Comparison of ENCODE assay signal across 8 cellular contexts in the genomic region with DNA sequence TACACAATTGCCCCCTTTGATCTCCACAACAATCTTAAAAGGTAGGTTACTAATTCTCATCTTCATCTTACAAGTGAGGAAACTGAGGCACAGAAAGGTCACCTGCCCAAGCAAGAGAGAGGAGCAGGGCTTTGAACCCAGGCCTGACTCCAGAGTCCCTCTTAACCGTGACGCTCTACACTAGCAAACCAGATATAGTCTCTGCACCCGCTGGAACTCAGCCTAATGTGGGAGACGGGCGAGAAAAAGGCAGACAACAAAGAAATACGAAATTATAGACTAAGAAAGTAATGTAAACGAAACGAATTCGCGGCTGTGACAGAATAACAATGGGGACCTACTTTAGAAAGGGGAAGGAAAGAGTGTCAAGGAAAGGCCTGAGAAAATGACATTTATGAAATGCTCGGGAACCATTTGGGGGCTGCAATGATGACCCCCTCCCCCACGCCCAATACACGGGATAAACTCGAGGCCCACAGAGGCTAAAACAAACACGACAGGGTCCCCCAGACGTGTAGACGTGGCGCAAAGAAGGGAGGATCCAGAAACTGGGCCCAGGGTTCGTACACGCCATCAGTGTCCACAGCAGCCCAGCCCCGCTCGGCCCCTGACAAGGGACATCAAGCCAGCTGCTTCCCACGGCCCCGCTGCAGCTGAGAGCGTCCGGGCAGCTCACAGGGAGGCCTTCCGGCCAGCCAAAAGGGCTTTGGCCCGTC. TPM values are rescaled to one million over a fixed set of nuclear protein-coding genes. Genes with fewer than 3 reads are reported as not detected.
DNase-seq lines count a peak whose midpoint lies in the region; ATAC-seq and TF ChIP-seq lines count a peak whose summit lies in the region.

No MANE protein-coding gene starts in this region.

- H3K4me1 ChIP-seq in adipocyte (ENCODE audit: control insufficient read depth, insufficient read depth, low read length) (peaks cover 51% of the 10 kb centered on the region), iPS-15b (ENCODE audit: control insufficient read depth, insufficient read depth, low read length) (peaks cover 5% of the 10 kb centered on the region)

- no peak for TF ChIP-seq EP300 in Ishikawa (IDR thresholded peaks at IDR 0.05; ENCODE audit: borderline replicate concordance)

- H3K27ac Mint-ChIP-seq in Calu3 (ENCODE audit: unreplicated experiment) = peak overlapping the region; percentile 93

- peak overlapping the region; percentile 83 to 99 (median 95) for H3K27ac ChIP-seq in skin epidermis

- no peak for TF ChIP-seq CTCF in Calu3 (IDR thresholded peaks at IDR 0.05; ENCODE audit: unreplicated experiment)

- H3K9me3 ChIP-seq in adipocyte (ENCODE audit: control insufficient read depth, low read length) = no peaks in the 10 kb centered on the region
- no peaks in the 10 kb centered on the region for H3K9me3 ChIP-seq in iPS-15b (ENCODE audit: control insufficient read depth, insufficient read depth, low read length)

- TSS peak; percentile 66 for BruUV-seq in Calu3 (replicated peaks; lab: Mats Ljungman, UMichigan)

- H3K9ac ChIP-seq in adipocyte (ENCODE audit: low read length) = peak overlapping the region; percentile 99
- peak overlapping the region; percentile 77 for H3K9ac ChIP-seq in iPS-15b (ENCODE audit: low read depth, low read length)

- H3K36me3 Mint-ChIP-seq in Calu3 (ENCODE audit: insufficient read depth, unreplicated experiment) = peaks cover 31% of the 10 kb centered on the region

- peak; percentile 8 for ATAC-seq in GM21367 (IDR thresholded peaks at IDR 0.05; ENCODE audit: unreplicated experiment)

- peaks cover 10% of the 10 kb centered on the region for H3K36me3 ChIP-seq in adipocyte (ENCODE audit: control insufficient read depth, insufficient read depth, low read length, severe bottlenecking)
- peaks cover 3% of the 10 kb centered on the region for H3K36me3 ChIP-seq in iPS-15b (ENCODE audit: control insufficient read depth, insufficient read depth, low read length)

- CTCF ChIA-PET in Calu3 (lab: Charles Lee) = interaction anchor here (0.6 to 2.0 kb wide), 7 partner anchors 8 to 218 kb away, joined by 3 to 5 read pairs (median 5); partner anchors contain the start of gene ACSS2

- no peaks in the 10 kb centered on the region for H3K27me3 Mint-ChIP-seq in Calu3 (ENCODE audit: unreplicated experiment)

- H3K4me3 Mint-ChIP-seq in Calu3 (ENCODE audit: low read depth, unreplicated experiment) = peak overlapping the region; percentile 75

- H3K27me3 ChIP-seq in adipocyte (replicated peaks; ENCODE audit: control insufficient read depth, insufficient read depth, low read length) (no peaks in the 10 kb centered on the region), iPS-15b (ENCODE audit: control insufficient read depth, insufficient read depth, low read length) (no peaks in the 10 kb centered on the region)

- no peak for TF ChIP-seq RAD21 in Ishikawa (IDR thresholded peaks at IDR 0.05; ENCODE audit: low read depth)

- H3K9me3 Mint-ChIP-seq in Calu3 (ENCODE audit: low read depth, unreplicated experiment) = no peaks in the 10 kb centered on the region

- intact Hi-C loops in Calu3 (cut with micrococcal nuclease; ENCODE audit: unreplicated experiment) = loop anchor here (10.0 kb wide), 1 partner anchor 217 kb away; the partner anchor contains the start of genes ACSS2 and GGT7

- peak; percentile 14 for DNase-seq in Calu3
- peak; percentile 67 for DNase-seq in adipocyte (ENCODE audit: low read depth)
- no peak for DNase-seq in activated gamma-delta T cell (lab: John Stamatoyannopoulos, UW)
- DNase-seq in midbrain (lab: John Stamatoyannopoulos, UW) = no peak

- H3K4me3 ChIP-seq in adipocyte (ENCODE audit: low read length) (peak overlapping the region; percentile 89), iPS-15b (ENCODE audit: low read depth, low read length) (peak overlapping the region; percentile 95), skin epidermis (peak overlapping the region; percentile 79 to 97 (median 94))

- peaks cover 34% of the 10 kb centered on the region for H3K4me1 Mint-ChIP-seq in Calu3 (ENCODE audit: low read depth, unreplicated experiment)

TF ChIP-seq in Ishikawa, 13 proteins besides CTCF, POLR2A, EP300 and RAD21:
- TF ChIP-seq USF1 (IDR thresholded peaks at IDR 0.05) (no peak), YY1 (IDR thresholded peaks at IDR 0.05; ENCODE audit: low read depth) (no peak), ZBTB7A (IDR thresholded peaks at IDR 0.05; ENCODE audit: low read depth) (no peak; the same call in 1 of the 2 replicates), NFIC (IDR thresholded peaks at IDR 0.05) (no peak), MAX (IDR thresholded peaks at IDR 0.05) (peak; percentile 3; the same call in 1 of the 2 replicates), TEAD4 (IDR thresholded peaks at IDR 0.05) (no peak), CREB1 (IDR thresholded peaks at IDR 0.05; ENCODE audit: low read depth) (no peak), CEBPB (IDR thresholded peaks at IDR 0.05) (no peak)
- TF ChIP-seq, protein P1, sequence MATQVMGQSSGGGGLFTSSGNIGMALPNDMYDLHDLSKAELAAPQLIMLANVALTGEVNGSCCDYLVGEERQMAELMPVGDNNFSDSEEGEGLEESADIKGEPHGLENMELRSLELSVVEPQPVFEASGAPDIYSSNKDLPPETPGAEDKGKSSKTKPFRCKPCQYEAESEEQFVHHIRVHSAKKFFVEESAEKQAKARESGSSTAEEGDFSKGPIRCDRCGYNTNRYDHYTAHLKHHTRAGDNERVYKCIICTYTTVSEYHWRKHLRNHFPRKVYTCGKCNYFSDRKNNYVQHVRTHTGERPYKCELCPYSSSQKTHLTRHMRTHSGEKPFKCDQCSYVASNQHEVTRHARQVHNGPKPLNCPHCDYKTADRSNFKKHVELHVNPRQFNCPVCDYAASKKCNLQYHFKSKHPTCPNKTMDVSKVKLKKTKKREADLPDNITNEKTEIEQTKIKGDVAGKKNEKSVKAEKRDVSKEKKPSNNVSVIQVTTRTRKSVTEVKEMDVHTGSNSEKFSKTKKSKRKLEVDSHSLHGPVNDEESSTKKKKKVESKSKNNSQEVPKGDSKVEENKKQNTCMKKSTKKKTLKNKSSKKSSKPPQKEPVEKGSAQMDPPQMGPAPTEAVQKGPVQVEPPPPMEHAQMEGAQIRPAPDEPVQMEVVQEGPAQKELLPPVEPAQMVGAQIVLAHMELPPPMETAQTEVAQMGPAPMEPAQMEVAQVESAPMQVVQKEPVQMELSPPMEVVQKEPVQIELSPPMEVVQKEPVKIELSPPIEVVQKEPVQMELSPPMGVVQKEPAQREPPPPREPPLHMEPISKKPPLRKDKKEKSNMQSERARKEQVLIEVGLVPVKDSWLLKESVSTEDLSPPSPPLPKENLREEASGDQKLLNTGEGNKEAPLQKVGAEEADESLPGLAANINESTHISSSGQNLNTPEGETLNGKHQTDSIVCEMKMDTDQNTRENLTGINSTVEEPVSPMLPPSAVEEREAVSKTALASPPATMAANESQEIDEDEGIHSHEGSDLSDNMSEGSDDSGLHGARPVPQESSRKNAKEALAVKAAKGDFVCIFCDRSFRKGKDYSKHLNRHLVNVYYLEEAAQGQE (IDR thresholded peaks at IDR 0.05; ENCODE audit: low read depth) = no peak

RNA-seq across cellular contexts. Expression of gene TRPC4AP, which starts 0.6 kb away (rescaled TPM):
- 79.0 and 85.3 TPM in 2 replicates for total RNA-seq in Calu3 (2022)

RNA-seq across cellular contexts. Expression of gene EDEM2, which starts 55.2 kb away (rescaled TPM):
- 44.4 and 49.4 TPM in 2 replicates for total RNA-seq in Calu3 (2022)

Comparison
In these comparisons a context has a peak if more than half of its experiments do, and no peak if none do; other contexts are left out.
1. DNase-seq: peak in Calu3 (single experiment) and adipocyte (single experiment); none in activated gamma-delta T cell (single experiment) and midbrain (single experiment).
2. Peak in every context shown above with its lines, with median percentiles within 50 percentile points of each other: H3K4me3 ChIP-seq.